18 cellular contexts compared by ENCODE assay signal in the genomic region with DNA sequence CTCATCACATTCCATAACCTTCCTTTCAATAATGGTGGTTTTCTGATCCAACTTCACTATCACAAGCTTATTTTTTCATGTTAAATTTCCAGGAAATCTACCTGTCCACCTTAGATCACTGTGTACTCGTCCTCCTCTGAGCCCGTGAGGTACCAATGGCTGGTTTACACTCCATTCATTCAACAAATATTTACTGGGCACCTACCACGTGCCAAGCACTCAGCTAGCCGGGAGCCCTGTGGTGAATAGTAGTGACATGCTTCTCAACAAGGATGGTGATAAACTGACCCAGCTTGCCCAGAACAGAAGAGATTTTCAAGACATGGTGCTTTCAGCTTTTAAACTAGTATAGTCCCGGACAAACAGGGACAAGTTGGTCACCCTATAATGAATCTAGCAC.
DNase-seq lines count a peak whose midpoint lies in the region; ATAC-seq, FAIRE-seq and TF ChIP-seq lines count a peak whose summit lies in the region.
"Had no signal": no experiment of that assay in that cellular context is flagged by ENCODE, and none has a peak within 500 bp of the region (broad histone marks: within the 10 kb centered on the region; RNA-seq: fewer than 3 reads in every experiment).

No MANE protein-coding gene starts in this region.

- in situ Hi-C loops in HepG2 (cut with HindIII; ENCODE audit: extremely low pct_ligation_motif_present, low pct_unique_long_range_greater_than_20kb): loop anchor here (5.0 kb wide), 1 partner anchor 702 kb away; the partner anchor contains the start of gene EMX2

- TF ChIP-seq POLR2A in right lobe of liver (IDR thresholded peaks at IDR 0.05) (no peak), HepG2 (IDR thresholded peaks at IDR 0.05; ENCODE audit: insufficient read depth in 1 of 2, low read depth in 2 of 2, low read length in 2 of 2) (no peak), prostate gland (IDR thresholded peaks at IDR 0.05) (no peak)

- H3K27ac ChIP-seq in right lobe of liver: no peak overlapping the region
- H3K27ac ChIP-seq in HepG2 (ENCODE audit: extremely low read length, insufficient read depth, low read length): no peak overlapping the region
- H3K27ac ChIP-seq in prostate gland: no peak overlapping the region
- H3K27ac ChIP-seq: 22Rv1, A549, C4-2B had no signal

- no peak for FAIRE-seq in HepG2 (lab: Jason Lieb, UNC)
- FAIRE-seq: A549, D721Med, H1 had no signal

- H3K36me3 ChIP-seq in right lobe of liver (no peaks in the 10 kb centered on the region), HepG2 (replicated peaks in 1 of 2; ENCODE audit: control insufficient read depth in 1 of 2, insufficient read depth in 2 of 2, low read length in 2 of 2) (no peaks in the 10 kb centered on the region), prostate gland (no peaks in the 10 kb centered on the region)

- peak; percentile 59 for DNase-seq in DMS53 (lab: John Stamatoyannopoulos, UW)
- DNase-seq in DMS53 treated with DMSO at 0.1 percent for 48 hours (lab: John Stamatoyannopoulos, UW; ENCODE audit: unreplicated experiment): no peak
- no peak for DNase-seq in right lobe of liver
- no peak for DNase-seq in HepG2 (ENCODE audit: low spot score)
- peak; percentile 33 for DNase-seq in prostate gland (ENCODE audit: low spot score)
- no peak for DNase-seq in NCI-H774 (lab: John Stamatoyannopoulos, UW)
- DNase-seq: AML-193; Caco-2; CD4-positive, alpha-beta T cell; DMS79 treated with DMSO at 0.1 percent for 48 hours; GF-D8; H9 had no signal

- no peak for TF ChIP-seq EP300 in HepG2 (IDR thresholded peaks at IDR 0.05; ENCODE audit: low read depth in 2 of 2, low read length in 2 of 2)
- TF ChIP-seq EP300 in HepG2 (CRISPR knock-in tag; IDR thresholded peaks at IDR 0.05; ENCODE audit: borderline replicate concordance): no peak

- no peak overlapping the region for H3K4me2 ChIP-seq in HepG2 (ENCODE audit: low read depth, low read length)
- H3K4me2 ChIP-seq: A549 had no signal

- no peaks in the 10 kb centered on the region for H3K79me2 ChIP-seq in HepG2 (ENCODE audit: insufficient read depth, low read length)

- H3K27me3 ChIP-seq in right lobe of liver: peaks cover 0 to 36% of the 10 kb centered on the region in 2 donors
- H3K27me3 ChIP-seq in HepG2 (ENCODE audit: control insufficient read depth in 1 of 2, insufficient read depth in 2 of 2, low read length in 2 of 2): peaks cover 2 to 54% of the 10 kb centered on the region in 2 experiments; a peak in 3 of 5 replicates
- peaks cover 29% of the 10 kb centered on the region for H3K27me3 ChIP-seq in prostate gland (replicated peaks; ENCODE audit: insufficient read depth)

- H3K9me3 ChIP-seq in right lobe of liver (no peaks in the 10 kb centered on the region), HepG2 (ENCODE audit: low read length) (no peaks in the 10 kb centered on the region), prostate gland (no peaks in the 10 kb centered on the region)
- H3K9me3 ChIP-seq: A549, Caco-2 had no signal

- TF ChIP-seq RAD21 in HepG2 (CRISPR knock-in tag; IDR thresholded peaks at IDR 0.05): no peak

- H2AFZ ChIP-seq in HepG2 (ENCODE audit: low read length): no peak overlapping the region

- CTCF ChIA-PET in HepG2 (lab: Yijun Ruan, JAX; ENCODE audit: low intra/inter-chr PET ratio, low total read pairs): no interaction called here

- H3K4me1 ChIP-seq in right lobe of liver (no peaks in the 10 kb centered on the region), HepG2 (ENCODE audit: insufficient read depth, low read length) (no peaks in the 10 kb centered on the region), prostate gland (replicated peaks) (no peaks in the 10 kb centered on the region)
- H3K4me1 ChIP-seq: A549, Caco-2 had no signal

- POLR2A ChIA-PET in HepG2 (lab: Yijun Ruan, JAX): no interaction called here

- no peak overlapping the region for H3K4me3 ChIP-seq in right lobe of liver
- no peak overlapping the region for H3K4me3 ChIP-seq in HepG2 (replicated peaks in 1 of 3; ENCODE audit: insufficient read depth in 1 of 3, low read depth in 2 of 3, low read length in 3 of 3)
- no peak overlapping the region for H3K4me3 ChIP-seq in prostate gland
- H3K4me3 ChIP-seq: A549 had no signal

- 23% methylated on average over 5 of the region's 5 CpGs for WGBS in right lobe of liver (ENCODE audit: insufficient coverage, low coverage, low lambda C conversion rate, missing lambda C conversion rate)
- WGBS in HepG2 (ENCODE audit: low lambda C conversion rate): 2% methylated on average over 5 of the region's 5 CpGs
- 35% methylated on average over 5 of the region's 5 CpGs for WGBS in prostate gland

- intact Hi-C loops in right lobe of liver (cut with DNase I): loop anchor here in 1 of 2 donors (10.0 kb wide), 1 partner anchor 1029 kb away; no protein-coding TSS in a partner anchor
- intact Hi-C loops in HepG2 (cut with micrococcal nuclease; ENCODE audit: unreplicated experiment): loop anchor here (5.0 to 10.0 kb wide), 2 partner anchors 137 to 181 kb away; no protein-coding TSS in a partner anchor
- intact Hi-C loops in prostate gland (cut with DNase I): loop anchor here (10.0 kb wide), 2 partner anchors 211 to 1029 kb away; no protein-coding TSS in a partner anchor

- TF ChIP-seq CTCF in right lobe of liver (IDR thresholded peaks at IDR 0.05) (no peak), HepG2 (CRISPR knock-in tag; IDR thresholded peaks at IDR 0.05) (no peak), prostate gland (IDR thresholded peaks at IDR 0.05) (no peak)

- no TSS peak for BruUV-seq in HepG2 (replicated peaks; lab: Mats Ljungman, UMichigan)

- no peak overlapping the region for H3K9ac ChIP-seq in HepG2 (ENCODE audit: insufficient read depth, low read depth, low read length)

- H4K20me1 ChIP-seq in HepG2 (ENCODE audit: insufficient read depth, low read length): no peaks in the 10 kb centered on the region

- peak in 3 of 4 donors; percentile 25 to 27 (median 26) for ATAC-seq in right lobe of liver
- ATAC-seq in HepG2: no peak
- no peak for ATAC-seq in GM21723 (IDR thresholded peaks at IDR 0.05; ENCODE audit: unreplicated experiment)
- ATAC-seq: A549 had no signal

TF ChIP-seq in HepG2, 621 proteins besides CTCF, POLR2A, EP300 and RAD21 (continues in another document):
- TF ChIP-seq CREM (IDR thresholded peaks at IDR 0.05) (no peak), CREM (CRISPR knock-in tag; IDR thresholded peaks at IDR 0.05) (no peak), ZNF773 (CRISPR knock-in tag; IDR thresholded peaks at IDR 0.05; ENCODE audit: borderline replicate concordance) (no peak), ZNF740 (CRISPR knock-in tag; IDR thresholded peaks at IDR 0.05) (no peak), SIX4 (CRISPR knock-in tag; IDR thresholded peaks at IDR 0.05) (no peak), ATF6 (CRISPR knock-in tag; conservative IDR thresholded peaks at IDR 0.05) (no peak), GABPB1 (CRISPR knock-in tag; IDR thresholded peaks at IDR 0.05) (no peak), ZSCAN20 (CRISPR knock-in tag; IDR thresholded peaks at IDR 0.05; ENCODE audit: borderline replicate concordance) (no peak), ZNF430 (CRISPR knock-in tag; IDR thresholded peaks at IDR 0.05) (no peak), ZNF138 (CRISPR knock-in tag; IDR thresholded peaks at IDR 0.05; ENCODE audit: low read depth) (no peak), AGO2 (optimal IDR thresholded peaks at IDR 0.05; ENCODE audit: low read depth, low read length) (no peak), ZNF556 (CRISPR knock-in tag; IDR thresholded peaks at IDR 0.05; ENCODE audit: borderline replicate concordance) (no peak)
- TF ChIP-seq, protein P1, sequence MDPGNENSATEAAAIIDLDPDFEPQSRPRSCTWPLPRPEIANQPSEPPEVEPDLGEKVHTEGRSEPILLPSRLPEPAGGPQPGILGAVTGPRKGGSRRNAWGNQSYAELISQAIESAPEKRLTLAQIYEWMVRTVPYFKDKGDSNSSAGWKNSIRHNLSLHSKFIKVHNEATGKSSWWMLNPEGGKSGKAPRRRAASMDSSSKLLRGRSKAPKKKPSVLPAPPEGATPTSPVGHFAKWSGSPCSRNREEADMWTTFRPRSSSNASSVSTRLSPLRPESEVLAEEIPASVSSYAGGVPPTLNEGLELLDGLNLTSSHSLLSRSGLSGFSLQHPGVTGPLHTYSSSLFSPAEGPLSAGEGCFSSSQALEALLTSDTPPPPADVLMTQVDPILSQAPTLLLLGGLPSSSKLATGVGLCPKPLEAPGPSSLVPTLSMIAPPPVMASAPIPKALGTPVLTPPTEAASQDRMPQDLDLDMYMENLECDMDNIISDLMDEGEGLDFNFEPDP (CRISPR knock-in tag; conservative IDR thresholded peaks at IDR 0.05): no peak

Comparison
In these comparisons a context has a peak if more than half of its experiments do, and no peak if none do; other contexts are left out.
1. DNase-seq: peak in DMS53 (single experiment) and prostate gland (single experiment); none in DMS53 treated with DMSO at 0.1 percent for 48 hours (single experiment), right lobe of liver (0 of 3), HepG2 (single experiment) and NCI-H774 (single experiment).
2. ATAC-seq: peak in right lobe of liver (3 of 4); none in HepG2 (single experiment) and GM21723 (single experiment).